In genomic region chr2:98517636-98518035, GRCh38 we compare ENCODE assay signal across 15 cellular contexts.
DNase-seq lines count a peak whose midpoint lies in the region; ATAC-seq and TF ChIP-seq lines count a peak whose summit lies in the region.
"Had no signal": no experiment of that assay in that cellular context is flagged by ENCODE, and none has a peak within 500 bp of the region (broad histone marks: within the 10 kb centered on the region; RNA-seq: fewer than 3 reads in every experiment).

No MANE protein-coding gene starts in this region.

- peaks cover 9 to 62% (median 28%) of the 10 kb centered on the region in 6 donors for H3K4me1 ChIP-seq in spleen
- H3K4me1 ChIP-seq: Caco-2 had no signal

- no peaks in the 10 kb centered on the region for H3K9me3 ChIP-seq in spleen
- H3K9me3 ChIP-seq: BLaER1 treated with 17β-estradiol and CSF1 and Interleukin-3, amounts not matched to agents 10 nM and 100 nM; Caco-2 had no signal

- 79 to 89% (median 84%) methylated on average over 2 of the region's 2 CpGs for WGBS in spleen, 5 donors

- no peaks in the 10 kb centered on the region for H3K9me3 Mint-ChIP-seq in activated CD4-positive, alpha-beta T cell treated with anti-CD3 and anti-CD28 coated beads, Interleukin-2, amount 10 ng/mL, durations not matched to agents 24 days and 14 days
- H3K9me3 Mint-ChIP-seq in activated CD8-positive, alpha-beta T cell treated with anti-CD3 and anti-CD28 coated beads, Interleukin-2, amount 10 ng/mL, durations not matched to agents 7 days and 5 days (ENCODE audit: insufficient read depth) = no peaks in the 10 kb centered on the region
- H3K9me3 Mint-ChIP-seq: IgD-negative memory B cell had no signal

- peaks cover 17% of the 10 kb centered on the region for H3K36me3 Mint-ChIP-seq in activated CD4-positive, alpha-beta T cell treated with anti-CD3 and anti-CD28 coated beads, Interleukin-2, amount 10 ng/mL, durations not matched to agents 24 days and 14 days (ENCODE audit: low read depth)
- H3K36me3 Mint-ChIP-seq in activated CD8-positive, alpha-beta T cell treated with anti-CD3 and anti-CD28 coated beads, Interleukin-2, amount 10 ng/mL, durations not matched to agents 7 days and 5 days (ENCODE audit: low read depth) = peaks cover 38% of the 10 kb centered on the region

- no peak for DNase-seq in activated CD4-positive, alpha-beta T cell treated with anti-CD3 and anti-CD28 coated beads, Interleukin-2, amount 10 ng/mL, durations not matched to agents 24 days and 14 days
- DNase-seq in activated CD4-positive, alpha-beta T cell treated with anti-CD3 and anti-CD28 coated beads, Interleukin-2, amount 50 U/mL, for 1 hour = no peak
- no peak for DNase-seq in activated CD8-positive, alpha-beta T cell treated with anti-CD3 and anti-CD28 coated beads, Interleukin-2, amount 10 ng/mL, durations not matched to agents 7 days and 5 days
- peak; percentile 60 for DNase-seq in fibroblast of peridontal ligament (ENCODE audit: extremely low read depth)
- no peak for DNase-seq in spleen
- no peak for DNase-seq in amygdala (lab: John Stamatoyannopoulos, UW)
- no peak for DNase-seq in putamen (ENCODE audit: low spot score)
- DNase-seq in erythroblast (lab: John Stamatoyannopoulos, UW) = no peak
- DNase-seq: NCI-H1436, NCI-H2081, NCI-H2227 treated with DMSO at 0.1 percent for 48 hours, NCI-H526 treated with DMSO at 0.1 percent for 48 hours had no signal

- H3K27me3 Mint-ChIP-seq in activated CD4-positive, alpha-beta T cell treated with anti-CD3 and anti-CD28 coated beads, Interleukin-2, amount 10 ng/mL, durations not matched to agents 24 days and 14 days = no peaks in the 10 kb centered on the region
- H3K27me3 Mint-ChIP-seq in activated CD8-positive, alpha-beta T cell treated with anti-CD3 and anti-CD28 coated beads, Interleukin-2, amount 10 ng/mL, durations not matched to agents 7 days and 5 days (ENCODE audit: low read depth) = no peaks in the 10 kb centered on the region
- H3K27me3 Mint-ChIP-seq: IgD-negative memory B cell had no signal

- CTCF ChIA-PET in activated CD8-positive, alpha-beta T cell treated with anti-CD3 and anti-CD28 coated beads, Interleukin-2, amount 10 ng/mL, durations not matched to agents 7 days and 5 days (lab: Charles Lee) = interaction anchor here (0.9 to 5.1 kb wide), 7 partner anchors 9 to 132 kb away, joined by 3 to 44 read pairs (median 3); no protein-coding TSS in a partner anchor

- no peak for TF ChIP-seq CTCF in spleen (IDR thresholded peaks at IDR 0.05 in 8 of 11, conservative IDR thresholded peaks at IDR 0.05 in 3 of 11)

- POLR2A ChIA-PET in activated CD8-positive, alpha-beta T cell treated with anti-CD3 and anti-CD28 coated beads, Interleukin-2, amount 10 ng/mL, durations not matched to agents 7 days and 5 days (lab: Charles Lee) = no interaction called here

- H3K36me3 ChIP-seq in spleen = peaks cover 0 to 35% (median 19%) of the 10 kb centered on the region in 6 donors

- peak overlapping the region in 6 of 8 donors; percentile 13 to 77 (median 56) for H3K27ac ChIP-seq in spleen
- H3K27ac ChIP-seq: BLaER1 treated with 17β-estradiol and CSF1 and Interleukin-3, amounts not matched to agents 10 nM and 100 nM had no signal

- peak overlapping the region; percentile 19 for H3K27ac Mint-ChIP-seq in activated CD4-positive, alpha-beta T cell treated with anti-CD3 and anti-CD28 coated beads, Interleukin-2, amount 10 ng/mL, durations not matched to agents 24 days and 14 days
- peak overlapping the region; percentile 36 for H3K27ac Mint-ChIP-seq in activated CD8-positive, alpha-beta T cell treated with anti-CD3 and anti-CD28 coated beads, Interleukin-2, amount 10 ng/mL, durations not matched to agents 7 days and 5 days
- H3K27ac Mint-ChIP-seq: IgD-negative memory B cell had no signal

- peaks cover 42% of the 10 kb centered on the region for H3K4me1 Mint-ChIP-seq in activated CD4-positive, alpha-beta T cell treated with anti-CD3 and anti-CD28 coated beads, Interleukin-2, amount 10 ng/mL, durations not matched to agents 24 days and 14 days
- H3K4me1 Mint-ChIP-seq in activated CD8-positive, alpha-beta T cell treated with anti-CD3 and anti-CD28 coated beads, Interleukin-2, amount 10 ng/mL, durations not matched to agents 7 days and 5 days (ENCODE audit: low read depth) = peaks cover 67% of the 10 kb centered on the region

- TF ChIP-seq POLR2A in spleen (IDR thresholded peaks at IDR 0.05) (no peak), erythroblast (IDR thresholded peaks at IDR 0.05; ENCODE audit: low read length) (no peak)

- H3K27me3 ChIP-seq in spleen (replicated peaks in 1 of 7) = no peaks in the 10 kb centered on the region
- H3K27me3 ChIP-seq: BLaER1 treated with 17β-estradiol and CSF1 and Interleukin-3, amounts not matched to agents 10 nM and 100 nM had no signal

- no peak overlapping the region for H3K4me3 Mint-ChIP-seq in activated CD4-positive, alpha-beta T cell treated with anti-CD3 and anti-CD28 coated beads, Interleukin-2, amount 10 ng/mL, durations not matched to agents 24 days and 14 days
- H3K4me3 Mint-ChIP-seq in activated CD8-positive, alpha-beta T cell treated with anti-CD3 and anti-CD28 coated beads, Interleukin-2, amount 10 ng/mL, durations not matched to agents 7 days and 5 days = no peak overlapping the region
- H3K4me3 Mint-ChIP-seq: IgD-negative memory B cell had no signal

- ATAC-seq in activated CD8-positive, alpha-beta T cell treated with anti-CD3 and anti-CD28 coated beads, Interleukin-2, amount 10 ng/mL, durations not matched to agents 7 days and 5 days = no peak

- intact Hi-C loops in activated CD4-positive, alpha-beta T cell treated with anti-CD3 and anti-CD28 coated beads, Interleukin-2, amount 10 ng/mL, durations not matched to agents 24 days and 14 days (cut with micrococcal nuclease) = loop anchor here (1.0 to 2.0 kb wide), 2 partner anchors 79 to 104 kb away; no protein-coding TSS in a partner anchor
- intact Hi-C loops in spleen (cut with DNase I; ENCODE audit: low total_unique reads) = no loop called here

- H3K4me3 ChIP-seq in spleen = no peak overlapping the region
- H3K4me3 ChIP-seq: BLaER1 treated with 17β-estradiol and CSF1 and Interleukin-3, amounts not matched to agents 10 nM and 100 nM had no signal
